Comparison of ENCODE assay signal across 26 cellular contexts in genomic region chr1:37697090-37697489, GRCh38. TPM values are rescaled to one million over a fixed set of nuclear protein-coding genes. Genes with fewer than 3 reads are reported as not detected.
DNase-seq lines count a peak whose midpoint lies in the region; ATAC-seq, FAIRE-seq and TF ChIP-seq lines count a peak whose summit lies in the region.
"Had no signal": no experiment of that assay in that cellular context is flagged by ENCODE, and none has a peak within 500 bp of the region (broad histone marks: within the 10 kb centered on the region; RNA-seq: fewer than 3 reads in every experiment).

No MANE protein-coding gene starts in this region.

- no peak for TF ChIP-seq EP300 in K562 (IDR thresholded peaks at IDR 0.05; ENCODE audit: low read length)

- H3K27ac ChIP-seq in BLaER1: no peak overlapping the region
- H3K27ac ChIP-seq in K562 (ENCODE audit: extremely low read depth, low read depth, low read length): no peak overlapping the region
- H3K27ac ChIP-seq in smooth muscle cell (ENCODE audit: low read depth): no peak overlapping the region
- H3K27ac ChIP-seq: A549, SJCRH30 had no signal

- no peaks in the 10 kb centered on the region for H3F3A ChIP-seq in smooth muscle cell (ENCODE audit: low read depth)

- H3K4me1 ChIP-seq in BLaER1 (peaks cover 16% of the 10 kb centered on the region), K562 (replicated peaks in 1 of 2; ENCODE audit: control insufficient read depth in 2 of 2, insufficient read depth in 2 of 2, low read length in 2 of 2) (peaks cover 0 to 5% of the 10 kb centered on the region in 2 experiments; a peak in 2 of 5 replicates), mucosa of stomach (ENCODE audit: control insufficient read depth, insufficient read depth, low read length) (peaks cover 29% of the 10 kb centered on the region), smooth muscle cell (ENCODE audit: low read depth) (no peaks in the 10 kb centered on the region)
- H3K4me1 ChIP-seq: BE2C, SJCRH30 had no signal

- H3K36me3 ChIP-seq in BLaER1 (peaks cover 84% of the 10 kb centered on the region), K562 (ENCODE audit: control insufficient read depth, insufficient read depth, low read length) (peaks cover 79% of the 10 kb centered on the region), mucosa of stomach (ENCODE audit: control insufficient read depth, insufficient read depth, low read length) (no peaks in the 10 kb centered on the region), smooth muscle cell (ENCODE audit: low read depth) (no peaks in the 10 kb centered on the region)

- no peak for ATAC-seq in K562
- ATAC-seq: A549, HCT116, Panc1 had no signal

- no peaks in the 10 kb centered on the region for H3K9me3 ChIP-seq in BLaER1
- no peaks in the 10 kb centered on the region for H3K9me3 ChIP-seq in K562 (replicated peaks; ENCODE audit: control insufficient read depth, insufficient read depth, low read depth, low read length)
- H3K9me3 ChIP-seq in mucosa of stomach (ENCODE audit: control insufficient read depth, low read length): no peaks in the 10 kb centered on the region
- no peaks in the 10 kb centered on the region for H3K9me3 ChIP-seq in smooth muscle cell (replicated peaks; ENCODE audit: low read depth)
- H3K9me3 ChIP-seq: A549, BE2C, MG63, SJCRH30 had no signal

- peak overlapping the region; percentile 40; the same call in 1 of the 2 replicates for H3K9ac ChIP-seq in BLaER1
- no peak overlapping the region for H3K9ac ChIP-seq in K562 (ENCODE audit: insufficient read depth in 1 of 2, low read depth in 2 of 2, low read length in 2 of 2)
- H3K9ac ChIP-seq in mucosa of stomach (ENCODE audit: low read length): peak overlapping the region; percentile 41
- H3K9ac ChIP-seq in smooth muscle cell (ENCODE audit: low read depth): no peak overlapping the region

- H3K27me3 ChIP-seq in BLaER1 (no peaks in the 10 kb centered on the region), K562 (ENCODE audit: control insufficient read depth in 2 of 2, insufficient read depth in 2 of 2, low read length in 2 of 2) (no peaks in the 10 kb centered on the region), mucosa of stomach (ENCODE audit: control insufficient read depth, insufficient read depth, low read length) (no peaks in the 10 kb centered on the region), smooth muscle cell (ENCODE audit: low read depth) (no peaks in the 10 kb centered on the region)
- H3K27me3 ChIP-seq: BE2C, MG63, SJCRH30 had no signal

- no peak for TF ChIP-seq CTCF in K562 (IDR thresholded peaks at IDR 0.05 in 2 of 3, conservative IDR thresholded peaks at IDR 0.05 in 1 of 3; ENCODE audit: insufficient read depth in 2 of 3, low read depth in 1 of 3, low read length in 3 of 3)
- TF ChIP-seq CTCF in smooth muscle cell (IDR thresholded peaks at IDR 0.05; ENCODE audit: borderline replicate concordance, insufficient read depth, poor library complexity, severe bottlenecking): no peak

- H2AFZ ChIP-seq in K562 (ENCODE audit: low read depth, low read length): no peak overlapping the region
- no peak overlapping the region for H2AFZ ChIP-seq in smooth muscle cell (ENCODE audit: low read depth)

- no peak for TF ChIP-seq POLR2A in K562 (conservative IDR thresholded peaks at IDR 0.05)

- CTCF ChIA-PET in K562 (lab: Yijun Ruan, JAX; ENCODE audit: low intra/inter-chr PET ratio): interaction anchor here (1.1 kb wide), 1 partner anchor 14 kb away, joined by 3 read pairs; no protein-coding TSS in a partner anchor

- H4K20me1 ChIP-seq in BLaER1 (peaks cover 18% of the 10 kb centered on the region; the same call in 1 of the 2 replicates), K562 (replicated peaks; ENCODE audit: control insufficient read depth, insufficient read depth, low read length) (no peaks in the 10 kb centered on the region), smooth muscle cell (ENCODE audit: low read depth) (no peaks in the 10 kb centered on the region)

- intact Hi-C loops in K562 (cut with micrococcal nuclease): no loop called here

- no peak overlapping the region for H3K4me2 ChIP-seq in BLaER1
- no peak overlapping the region for H3K4me2 ChIP-seq in K562 (ENCODE audit: insufficient read depth, low read length)
- H3K4me2 ChIP-seq in smooth muscle cell: no peak overlapping the region
- H3K4me2 ChIP-seq: A549 had no signal

- DNase-seq in NCI-H146 (lab: John Stamatoyannopoulos, UW) (peak; percentile 22), K562 (ENCODE audit: extremely low read depth in 1 of 4, low spot score in 3 of 4) (no peak), smooth muscle cell (lab: John Stamatoyannopoulos, UW; ENCODE audit: unreplicated experiment) (no peak), middle frontal gyrus (ENCODE audit: extremely low spot score, low spot score) (no peak), C1 segment of cervical spinal cord (lab: John Stamatoyannopoulos, UW) (no peak)
- DNase-seq in stimulated activated CD4-positive, alpha-beta T cell treated with anti-CD3 and anti-CD28 coated beads, Interleukin-1b, Interleukin-23, amount 100 ng/mL, for 48 hours: no peak
- DNase-seq: BE2C; CD4-positive, alpha-beta T cell; COR-L47; DMS79; IMR-90; MG63; NCI-H1092; NCI-H1436; NCI-H2029 treated with DMSO at 0.1 percent for 48 hours; NCI-H2171; NCI-H446 treated with DMSO at 0.1 percent for 48 hours; NCI-H774; SJCRH30 had no signal

- no peak for TF ChIP-seq RAD21 in K562 (CRISPR knock-in tag; conservative IDR thresholded peaks at IDR 0.05 in 1 of 2, IDR thresholded peaks at IDR 0.05 in 1 of 2)

- WGBS in K562 (ENCODE audit: insufficient coverage, low coverage, missing lambda C conversion rate): 88% methylated on average over 2 of the region's 2 CpGs
- WGBS in smooth muscle cell (ENCODE audit: low lambda C conversion rate): 98% methylated on average over 2 of the region's 2 CpGs

- BruUV-seq in K562 (replicated peaks; lab: Mats Ljungman, UMichigan): no TSS peak

- in situ Hi-C loops in K562 (cut with MboI): no loop called here

- peaks cover 37% of the 10 kb centered on the region for H3K79me2 ChIP-seq in K562 (ENCODE audit: control insufficient read depth, insufficient read depth, low read length)
- peaks cover 8% of the 10 kb centered on the region for H3K79me2 ChIP-seq in smooth muscle cell (ENCODE audit: low read depth)

- POLR2A ChIA-PET in K562 (lab: Yijun Ruan, JAX): interaction anchor here (0.6 to 0.9 kb wide), 3 partner anchors 9 to 1373 kb away, joined by 3 to 4 read pairs (median 3); no protein-coding TSS in a partner anchor

- no peaks in the 10 kb centered on the region for H3K9me1 ChIP-seq in K562 (ENCODE audit: control insufficient read depth, insufficient read depth, low read length)

- H3K4me3 ChIP-seq in BLaER1 (no peak overlapping the region), K562 (no peak overlapping the region), mucosa of stomach (ENCODE audit: low read length) (peak overlapping the region; percentile 18), smooth muscle cell (no peak overlapping the region)
- H3K4me3 ChIP-seq: A549, MG63, SJCRH30 had no signal

- no peak for FAIRE-seq in K562 (lab: Jason Lieb, UNC)
- FAIRE-seq: A549, H1, HTR-8/SVneo had no signal

TF ChIP-seq in K562, 482 proteins besides CTCF, POLR2A, EP300 and RAD21:
- peak; percentile 10; the same call in 1 of the 2 replicates for TF ChIP-seq RBFOX2 (IDR thresholded peaks at IDR 0.05; ENCODE audit: low read depth, low read length)
- no peak for TF ChIP-seq SIX5 (IDR thresholded peaks at IDR 0.05; ENCODE audit: borderline replicate concordance in 1 of 2, insufficient read depth in 1 of 2, low read depth in 1 of 2, low read length in 2 of 2)

RNA-seq across cellular contexts. Expression of gene CDCA8, which starts 4.8 kb away (rescaled TPM):
- 55.0 and 75.1 TPM in 2 replicates for total RNA-seq in K562 (2011; cell fraction: chromatin; rRNA removed; ENCODE audit: low replicate concordance)
- total RNA-seq in K562 (2011; cell fraction: nucleolus; rRNA removed): 60.3 and 62.5 TPM in 2 replicates
- total RNA-seq in K562 (2011; cell fraction: nucleoplasm; rRNA removed): 61.4 and 63.4 TPM in 2 replicates
- total RNA-seq in K562 (2014; rRNA removed): 26.4 and 29.3 TPM in 2 replicates
- total RNA-seq in K562 (2014; rRNA removed; fragmentation: Illumina TruSeq; extraction: Trizol): 35.8 and 38.3 TPM in 2 replicates
- total RNA-seq in K562 (2015; rRNA removed; fragmentation: Illumina TruSeq; extraction: Trizol): 34.4 and 37.7 TPM in 2 replicates
- total RNA-seq in K562 (2021): 72.5 and 81.8 TPM in 2 replicates
- polyA plus RNA-seq in K562 (2011; rRNA removed): 118 and 120 TPM in 2 replicates
- polyA plus RNA-seq in K562 (2011; cell fraction: cytosol; rRNA removed): 99.5 and 121 TPM in 2 replicates
- polyA plus RNA-seq in K562 (2011; cell fraction: nucleus; rRNA removed): 89.5 and 92.0 TPM in 2 replicates
- 72.5 and 78.6 TPM in 2 replicates for polyA plus RNA-seq in K562 (2012)
- polyA plus RNA-seq in K562 (2014; fragmentation: Illumina TruSeq; extraction: Trizol): 117 and 124 TPM in 2 replicates
- 100 to 1,000 TPM in 1 of 2 experiments, 10 to 100 TPM in 1; 84.3 to 148 TPM for polyA plus RNA-seq in K562 (2014; fragmentation: Nextera tagmentation; extraction: Ambion mirVana)
- 74.1 and 81.7 TPM in 2 replicates for polyA plus RNA-seq in K562 (2014; rRNA removed)
- 68.8 and 84.8 TPM in 2 replicates for polyA minus RNA-seq in K562 (2011; rRNA and poly(A)+ RNA removed)
- polyA minus RNA-seq in K562 (2011; cell fraction: cytosol; rRNA and poly(A)+ RNA removed): 44.7 and 47.7 TPM in 2 replicates
- polyA minus RNA-seq in K562 (2011; cell fraction: nucleus; rRNA and poly(A)+ RNA removed): 24.9 and 31.9 TPM in 2 replicates
- total RNA-seq in smooth muscle cell: 2.4 and 5.4 TPM in 2 replicates
- 9.9 and 12.4 TPM in 2 replicates for polyA plus RNA-seq in smooth muscle cell

Comparison
In these comparisons a context has a peak if more than half of its experiments do, and no peak if none do; other contexts are left out.
1. H3K9ac ChIP-seq: peak in BLaER1 (single experiment) and mucosa of stomach (single experiment); none in K562 (0 of 2) and smooth muscle cell (single experiment).